19 cellular contexts compared by ENCODE assay signal in genomic region chr2:18456026-18456425, GRCh38.
DNase-seq lines count a peak whose midpoint lies in the region; ATAC-seq, FAIRE-seq and TF ChIP-seq lines count a peak whose summit lies in the region.
"Had no signal": no experiment of that assay in that cellular context is flagged by ENCODE, and none has a peak within 500 bp of the region (broad histone marks: within the 10 kb centered on the region; RNA-seq: fewer than 3 reads in every experiment).

No MANE protein-coding gene starts in this region.

- H3K4me2 ChIP-seq in PC-3 (ENCODE audit: low read length) (peak overlapping the region; percentile 12; the same call in 1 of the 2 replicates), endothelial cell of umbilical vein (ENCODE audit: insufficient read depth, low read length) (no peak overlapping the region)

- ATAC-seq in PC-3 (no peak), GM21367 (IDR thresholded peaks at IDR 0.05; ENCODE audit: unreplicated experiment) (no peak), GM21447 (IDR thresholded peaks at IDR 0.05; ENCODE audit: unreplicated experiment) (no peak)
- ATAC-seq: activated CD4-positive, CD25-positive, alpha-beta regulatory T cell treated with anti-CD3 and anti-CD28 coated beads, Interleukin-2, amount 50 U/mL, for 24 hours; foreskin keratinocyte; stimulated activated naive CD8-positive, alpha-beta T cell treated with anti-CD3 and anti-CD28 coated beads, Interleukin-15, amount 100 ng/mL, for 72 hours had no signal

- no peaks in the 10 kb centered on the region for H4K20me1 ChIP-seq in PC-3 (ENCODE audit: low read length)
- no peaks in the 10 kb centered on the region for H4K20me1 ChIP-seq in endothelial cell of umbilical vein (replicated peaks; ENCODE audit: control insufficient read depth, extremely low read depth, insufficient read depth, low read length)

- no peaks in the 10 kb centered on the region for H3K27me3 ChIP-seq in PC-3 (ENCODE audit: low read length)
- no peaks in the 10 kb centered on the region for H3K27me3 ChIP-seq in endothelial cell of umbilical vein (ENCODE audit: control insufficient read depth in 2 of 2, insufficient read depth in 2 of 2, low read length in 2 of 2)
- no peaks in the 10 kb centered on the region for H3K27me3 ChIP-seq in layer of hippocampus (ENCODE audit: control insufficient read depth, insufficient read depth, low read length)

- H3K4me1 ChIP-seq in PC-3 (ENCODE audit: insufficient read depth, low read length) = peaks cover 24% of the 10 kb centered on the region
- no peaks in the 10 kb centered on the region for H3K4me1 ChIP-seq in endothelial cell of umbilical vein (ENCODE audit: control insufficient read depth, extremely low read depth, insufficient read depth, low read length)
- H3K4me1 ChIP-seq: foreskin keratinocyte had no signal

- intact Hi-C loops in PC-3 (cut with micrococcal nuclease) = no loop called here
- intact Hi-C loops in endothelial cell of umbilical vein (cut with micrococcal nuclease) = no loop called here

- no peaks in the 10 kb centered on the region for H3K9me1 ChIP-seq in endothelial cell of umbilical vein (replicated peaks; ENCODE audit: control insufficient read depth, extremely low read depth, insufficient read depth, low read length)

- H3K27ac ChIP-seq in PC-3 (ENCODE audit: low read length) = no peak overlapping the region
- no peak overlapping the region for H3K27ac ChIP-seq in endothelial cell of umbilical vein (ENCODE audit: insufficient read depth, low read depth, low read length)
- H3K27ac ChIP-seq in layer of hippocampus (ENCODE audit: low read depth, low read length) = peak overlapping the region; percentile 21
- peak overlapping the region; percentile 9 for H3K27ac ChIP-seq in temporal lobe (ENCODE audit: low read depth, low read length)
- H3K27ac ChIP-seq: foreskin keratinocyte had no signal

- no peak for TF ChIP-seq CTCF in PC-3 (conservative IDR thresholded peaks at IDR 0.05; ENCODE audit: low read depth, low read length)
- TF ChIP-seq CTCF in endothelial cell of umbilical vein (IDR thresholded peaks at IDR 0.05; ENCODE audit: extremely low read depth in 1 of 2, insufficient read depth in 1 of 2, low read depth in 1 of 2, low read length in 2 of 2) = no peak

- no peak for FAIRE-seq in endothelial cell of umbilical vein (lab: Jason Lieb, UNC)
- FAIRE-seq: GM19239 had no signal

- CTCF ChIA-PET in PC-3 (lab: Charles Lee) = interaction anchor here (0.6 kb wide), 2 partner anchors 62 to 288 kb away, joined by 3 to 5 read pairs; no protein-coding TSS in a partner anchor
- CTCF ChIA-PET in endothelial cell of umbilical vein (lab: Charles Lee) = no interaction called here

- H3K9me3 ChIP-seq in PC-3 (ENCODE audit: low read length) = no peaks in the 10 kb centered on the region
- H3K9me3 ChIP-seq in endothelial cell of umbilical vein (replicated peaks; ENCODE audit: control insufficient read depth, insufficient read depth, low read length) = no peaks in the 10 kb centered on the region

- no peak for TF ChIP-seq POLR2A in endothelial cell of umbilical vein (IDR thresholded peaks at IDR 0.05; ENCODE audit: low read depth, low read length)

- H3K9me2 ChIP-seq in PC-3 (replicated peaks; ENCODE audit: low read length) = no peaks in the 10 kb centered on the region

- H2AFZ ChIP-seq in PC-3 (ENCODE audit: low read length) (no peak overlapping the region; the same call in 1 of the 2 replicates), endothelial cell of umbilical vein (ENCODE audit: low read depth, low read length) (no peak overlapping the region)

- H3F3A ChIP-seq in PC-3 (ENCODE audit: low read length, unreplicated experiment) = no peaks in the 10 kb centered on the region

- DNase-seq in PC-3 (no peak), endothelial cell of umbilical vein (ENCODE audit: low read depth, low spot score) (peak; percentile 28), NCI-H510A treated with DMSO at 0.1 percent for 48 hours (lab: John Stamatoyannopoulos, UW) (no peak), NCI-H524 (lab: John Stamatoyannopoulos, UW) (no peak)
- DNase-seq: activated gamma-delta T cell treated with Interleukin-2 at 50 U/mL for 16 hours; foreskin keratinocyte; KBM-7; NCI-H1092; NCI-H2171; occipital lobe; SHP77 treated with DMSO at 0.1 percent for 48 hours; stimulated activated CD4-positive, alpha-beta T cell treated with anti-CD3 and anti-CD28 coated beads, Interleukin-12 subunit alpha, Interleukin-12 subunit beta, amount 100 ng/mL, for 4 hours; stimulated activated naive CD8-positive, alpha-beta T cell treated with anti-CD3 and anti-CD28 coated beads, Interleukin-15, amount 100 ng/mL, for 72 hours had no signal

- POLR2A ChIA-PET in PC-3 (lab: Charles Lee; ENCODE audit: unreplicated experiment) = interaction anchor here (0.6 kb wide), 1 partner anchor 714 kb away, joined by 3 read pairs; no protein-coding TSS in a partner anchor
- POLR2A ChIA-PET in endothelial cell of umbilical vein (lab: Charles Lee) = no interaction called here

- H3K9ac ChIP-seq in PC-3 (ENCODE audit: low read length) = no peak overlapping the region
- no peak overlapping the region for H3K9ac ChIP-seq in endothelial cell of umbilical vein (replicated peaks; ENCODE audit: extremely low read depth, insufficient read depth, low read length)

- H3K4me3 ChIP-seq in PC-3 (ENCODE audit: low read length) (no peak overlapping the region), endothelial cell of umbilical vein (replicated peaks in 1 of 3; ENCODE audit: insufficient read depth in 1 of 3, low read depth in 1 of 3, low read length in 3 of 3) (no peak overlapping the region)

- dilution Hi-C loops in endothelial cell of umbilical vein (cut with MboI; ENCODE audit: extremely low pct_ligation_motif_present, low sequenced_read_pairs) = no loop called here

- BruUV-seq in PC-3 (replicated peaks; lab: Mats Ljungman, UMichigan) (no TSS peak), endothelial cell of umbilical vein (replicated peaks; lab: Mats Ljungman, UMichigan) (no TSS peak)

- H3K79me2 ChIP-seq in PC-3 (ENCODE audit: low read length) (no peaks in the 10 kb centered on the region), endothelial cell of umbilical vein (ENCODE audit: control insufficient read depth, insufficient read depth, low read length) (no peaks in the 10 kb centered on the region)

- H3K36me3 ChIP-seq in PC-3 (ENCODE audit: low read depth, low read length) (no peaks in the 10 kb centered on the region), endothelial cell of umbilical vein (ENCODE audit: control insufficient read depth in 2 of 2, extremely low read depth in 1 of 2, insufficient read depth in 2 of 2, low read length in 2 of 2) (no peaks in the 10 kb centered on the region)

TF ChIP-seq in endothelial cell of umbilical vein, 7 proteins besides CTCF, POLR2A, EP300 and RAD21:
- TF ChIP-seq GATA2 (IDR thresholded peaks at IDR 0.05; ENCODE audit: insufficient read depth, insufficient read length, low read depth, low read length) = no peak
- no peak for TF ChIP-seq FOS (IDR thresholded peaks at IDR 0.05; ENCODE audit: borderline replicate concordance, insufficient read depth, low read length)
- TF ChIP-seq JUN (IDR thresholded peaks at IDR 0.05; ENCODE audit: borderline replicate concordance, insufficient read depth, insufficient read length, low read depth) = no peak
- TF ChIP-seq MYC (IDR thresholded peaks at IDR 0.05; ENCODE audit: low read depth, low read length) = no peak
- TF ChIP-seq POLR2AphosphoS5 (IDR thresholded peaks at IDR 0.05; ENCODE audit: insufficient read depth, low read depth, low read length) = no peak
- no peak for TF ChIP-seq EZH2 (IDR thresholded peaks at IDR 0.05; ENCODE audit: borderline replicate concordance, low read depth, low read length, severe bottlenecking)

Comparison
In these comparisons a context has a peak if more than half of its experiments do, and no peak if none do; other contexts are left out.
1. H3K27ac ChIP-seq: peak in layer of hippocampus (single experiment) and temporal lobe (single experiment); none in PC-3 (single experiment) and endothelial cell of umbilical vein (single experiment).